Comparison of ENCODE assay signal across 8 cellular contexts in the genomic region with DNA sequence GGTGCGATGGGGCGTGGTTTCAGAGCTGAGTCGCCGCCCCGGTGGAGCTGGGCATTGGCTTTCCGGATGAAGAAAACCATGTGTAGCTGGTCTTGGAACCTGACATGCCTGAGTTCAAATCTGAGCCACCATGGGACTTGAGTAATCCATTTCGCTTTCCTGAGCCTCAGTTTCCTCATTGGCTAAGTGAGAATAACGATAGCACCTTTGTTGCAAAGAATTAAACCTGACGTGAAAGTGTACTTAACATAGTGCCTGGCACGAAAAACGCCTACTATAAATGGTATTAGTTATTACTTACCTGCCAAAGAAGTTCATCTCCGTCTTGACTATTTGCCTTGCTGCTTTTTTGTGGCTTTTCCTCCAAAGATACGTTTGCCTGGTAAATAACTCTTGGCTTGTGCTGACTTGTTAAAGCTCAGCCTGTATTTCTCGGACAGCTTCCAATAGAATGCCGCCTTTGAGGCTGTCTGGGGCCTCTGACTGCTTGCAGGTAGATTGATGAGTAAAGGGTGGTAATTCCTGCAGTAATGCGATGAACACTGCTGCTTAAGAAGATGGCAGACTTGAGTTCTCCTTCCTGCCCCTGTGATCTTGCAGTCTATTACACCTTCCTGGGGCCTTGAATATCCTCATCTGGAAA. TPM values are rescaled to one million over a fixed set of nuclear protein-coding genes. Genes with fewer than 3 reads are reported as not detected.
DNase-seq lines count a peak whose midpoint lies in the region; ATAC-seq and TF ChIP-seq lines count a peak whose summit lies in the region.

No MANE protein-coding gene starts in this region.

- H3K27ac ChIP-seq in Karpas-422 (ENCODE audit: low read length) (peak overlapping the region; percentile 57), prostate gland (peak overlapping the region in 1 of 2 donors; percentile 56)
- H3K27ac ChIP-seq in effector memory CD4-positive, alpha-beta T cell (ENCODE audit: insufficient read depth, low read length, poor library complexity, severe bottlenecking): no peak overlapping the region

- POLR2A ChIA-PET in GM10248 (lab: Yijun Ruan, JAX): no interaction called here

- no peaks in the 10 kb centered on the region for H3K9me3 ChIP-seq in Karpas-422 (ENCODE audit: low read length)
- no peaks in the 10 kb centered on the region for H3K9me3 ChIP-seq in effector memory CD4-positive, alpha-beta T cell (ENCODE audit: control insufficient read depth, low read length)
- H3K9me3 ChIP-seq in prostate gland: no peaks in the 10 kb centered on the region

- peak overlapping the region; percentile 97 for H3K9ac ChIP-seq in Karpas-422 (ENCODE audit: low read length)

- no peak overlapping the region for H2AFZ ChIP-seq in Karpas-422 (ENCODE audit: low read length)

- peak overlapping the region; percentile 76 for H3K4me2 ChIP-seq in Karpas-422 (ENCODE audit: low read depth, low read length, poor library complexity, severe bottlenecking)

- WGBS in prostate gland: 24% methylated on average over 16 of the region's 16 CpGs

- H3K4me3 ChIP-seq in GM12875 (ENCODE audit: low read depth, low read length) (peak overlapping the region; percentile 87), Karpas-422 (ENCODE audit: low read length) (peak overlapping the region; percentile 84), prostate gland (peak overlapping the region; percentile 43 to 47)
- H3K4me3 ChIP-seq in effector memory CD4-positive, alpha-beta T cell (ENCODE audit: insufficient read depth, low read depth, low read length, poor library complexity, severe bottlenecking): peak overlapping the region; percentile 45

- CTCF ChIA-PET in GM10248 (lab: Yijun Ruan, JAX): no interaction called here

- peaks cover 28% of the 10 kb centered on the region for H4K20me1 ChIP-seq in Karpas-422 (ENCODE audit: insufficient read depth, low read depth, low read length)

- intact Hi-C loops in prostate gland (cut with DNase I): loop anchor here (10.0 kb wide), 3 partner anchors 71 to 381 kb away; no protein-coding TSS in a partner anchor

- H3K36me3 ChIP-seq in Karpas-422 (ENCODE audit: insufficient read depth, low read length) (peaks cover 35% of the 10 kb centered on the region), prostate gland (no peaks in the 10 kb centered on the region)
- H3K36me3 ChIP-seq in effector memory CD4-positive, alpha-beta T cell (ENCODE audit: control insufficient read depth, insufficient read depth, low read length): no peaks in the 10 kb centered on the region

- ATAC-seq in HG02623 (IDR thresholded peaks at IDR 0.05; ENCODE audit: unreplicated experiment) (no peak), GM21576 (IDR thresholded peaks at IDR 0.05; ENCODE audit: unreplicated experiment) (no peak)

- TF ChIP-seq CTCF in GM12875 (IDR thresholded peaks at IDR 0.05; ENCODE audit: borderline replicate concordance, insufficient read depth, low read depth, low read length) (no peak), prostate gland (IDR thresholded peaks at IDR 0.05) (no peak), GM10248 (IDR thresholded peaks at IDR 0.05; ENCODE audit: control extremely low read depth, extremely low read depth, low read depth, missing control alignments) (no peak)

- H3K27me3 ChIP-seq in Karpas-422 (ENCODE audit: low read length): no peaks in the 10 kb centered on the region
- no peaks in the 10 kb centered on the region for H3K27me3 ChIP-seq in effector memory CD4-positive, alpha-beta T cell (replicated peaks; ENCODE audit: control insufficient read depth, insufficient read depth, low read length, poor library complexity, severe bottlenecking)
- peaks cover 4% of the 10 kb centered on the region for H3K27me3 ChIP-seq in prostate gland (replicated peaks; ENCODE audit: insufficient read depth)

- peaks cover 41% of the 10 kb centered on the region for H3K4me1 ChIP-seq in Karpas-422 (ENCODE audit: low read length)
- H3K4me1 ChIP-seq in effector memory CD4-positive, alpha-beta T cell (ENCODE audit: control insufficient read depth, insufficient read depth, low read length, poor library complexity, severe bottlenecking): peaks cover 8% of the 10 kb centered on the region
- H3K4me1 ChIP-seq in prostate gland (replicated peaks): no peaks in the 10 kb centered on the region

- no peaks in the 10 kb centered on the region for H3K9me2 ChIP-seq in Karpas-422 (replicated peaks; ENCODE audit: insufficient read depth, low read length)

- no peak for TF ChIP-seq POLR2A in prostate gland (IDR thresholded peaks at IDR 0.05)

- DNase-seq in Karpas-422: peak; percentile 45
- no peak for DNase-seq in effector memory CD4-positive, alpha-beta T cell
- peak; percentile 18 for DNase-seq in prostate gland (ENCODE audit: low spot score)
- no peak for DNase-seq in GM10248 (ENCODE audit: extremely low spot score)
- DNase-seq in RPMI8226: no peak

- peaks cover 62% of the 10 kb centered on the region for H3K79me2 ChIP-seq in Karpas-422 (ENCODE audit: low read length)

RNA-seq across cellular contexts. Expression of a gene that starts 1.3 kb away (rescaled TPM):
- total RNA-seq in Karpas-422 (2014; rRNA removed; shearing (Covaris generic); ENCODE audit: low replicate concordance): 35.3 and 43.5 TPM in 2 replicates
- 10 to 100 TPM in 1 of 2 donors, 1 to 10 TPM in 1; 9.5 to 13.7 TPM for total RNA-seq in prostate gland

Comparison
In these comparisons a context has a peak if more than half of its experiments do, and no peak if none do; other contexts are left out.
1. DNase-seq: peak in Karpas-422 (single experiment) and prostate gland (single experiment); none in effector memory CD4-positive, alpha-beta T cell (0 of 3), GM10248 (single experiment) and RPMI8226 (single experiment).
2. Peak in every context shown above with its lines, with median percentiles within 50 percentile points of each other: H3K4me3 ChIP-seq.